Comparison of ENCODE assay signal across 35 cellular contexts in genomic region chr1:187442590-187442989, GRCh38.
"Had no signal": no experiment of that assay in that cellular context is flagged by ENCODE, and none has a peak within 500 bp of the region (broad histone marks: within the 10 kb centered on the region; RNA-seq: fewer than 3 reads in every experiment).

No MANE protein-coding gene starts in this region.

- H3K4me1 Mint-ChIP-seq: activated CD4-positive, alpha-beta memory T cell treated with anti-CD3 and anti-CD28 coated beads, Interleukin-2, amount 10 ng/mL, durations not matched to agents 7 days and 5 days; activated CD4-positive, alpha-beta T cell treated with anti-CD3 and anti-CD28 coated beads for 36 hours; activated CD4-positive, alpha-beta T cell treated with anti-CD3 and anti-CD28 coated beads, Interleukin-2, amount 10 ng/mL, durations not matched to agents 7 days and 5 days; activated CD8-positive, alpha-beta memory T cell treated with anti-CD3 and anti-CD28 coated beads, Interleukin-2, amount 10 ng/mL, durations not matched to agents 7 days and 5 days; activated naive CD8-positive, alpha-beta T cell treated with anti-CD3 and anti-CD28 coated beads for 36 hours; activated T-helper 17 cell treated with anti-CD3 and anti-CD28 coated beads, Interleukin-2, amount 50 U/mL, for 72 hours had no signal

- H3K4me3 Mint-ChIP-seq: activated CD4-positive, alpha-beta memory T cell treated with anti-CD3 and anti-CD28 coated beads, Interleukin-2, amount 10 ng/mL, durations not matched to agents 7 days and 5 days; activated CD4-positive, alpha-beta T cell treated with anti-CD3 and anti-CD28 coated beads for 36 hours; activated CD4-positive, alpha-beta T cell treated with anti-CD3 and anti-CD28 coated beads, Interleukin-2, amount 10 ng/mL, durations not matched to agents 7 days and 5 days; activated CD8-positive, alpha-beta memory T cell treated with anti-CD3 and anti-CD28 coated beads, Interleukin-2, amount 10 ng/mL, durations not matched to agents 7 days and 5 days; activated CD8-positive, alpha-beta T cell treated with anti-CD3 and anti-CD28 coated beads, Interleukin-2, amount 10 ng/mL, durations not matched to agents 7 days and 5 days; activated naive CD4-positive, alpha-beta T cell treated with anti-CD3 and anti-CD28 coated beads for 36 hours; activated naive CD8-positive, alpha-beta T cell treated with anti-CD3 and anti-CD28 coated beads for 36 hours; activated T-cell treated with anti-CD3 and anti-CD28 coated beads, Interleukin-2, amount 50 U/mL, for 24 hours; activated T-helper 17 cell treated with anti-CD3 and anti-CD28 coated beads, Interleukin-2, amount 50 U/mL, for 72 hours; T-helper 1 cell treated with Interleukin-12 subunit alpha and Interleukin-12 subunit beta and Interleukin-4 antibody, amounts not matched to agents 30 μg/mL and 1 μg/mL, for 36 hours; T-helper 2 cell treated with Interferon-gamma antibody and Interleukin-4, amounts not matched to agents 5 μg/mL and 100 μg/mL, for 36 hours had no signal

- H3K4me3 ChIP-seq: adrenal gland, body of pancreas, breast epithelium had no signal

- H3K36me3 ChIP-seq: adrenal gland, brain microvascular endothelial cell, breast epithelium had no signal

- H3K9me3 ChIP-seq: adrenal gland, body of pancreas, breast epithelium had no signal

- FAIRE-seq: astrocyte, colon had no signal

- ATAC-seq: activated CD4-positive, alpha-beta T cell treated with anti-CD3 and anti-CD28 coated beads for 36 hours; activated CD4-positive, CD25-positive, alpha-beta regulatory T cell treated with anti-CD3 and anti-CD28 coated beads, Interleukin-2, amount 50 U/mL, for 24 hours; activated CD8-positive, alpha-beta memory T cell treated with anti-CD3 and anti-CD28 coated beads, Interleukin-2, amount 10 ng/mL, durations not matched to agents 7 days and 5 days; activated CD8-positive, alpha-beta T cell treated with anti-CD3 and anti-CD28 coated beads, Interleukin-2, amount 10 ng/mL, durations not matched to agents 7 days and 5 days; activated naive CD4-positive, alpha-beta T cell treated with anti-CD3 and anti-CD28 coated beads, Interleukin-2, amount 50 U/mL, for 72 hours; activated T-helper 17 cell treated with anti-CD3 and anti-CD28 coated beads, Interleukin-2, amount 50 U/mL, for 72 hours; body of pancreas had no signal

- H3K27me3 ChIP-seq: adrenal gland, body of pancreas, brain microvascular endothelial cell, breast epithelium had no signal

- H3K36me3 Mint-ChIP-seq: activated CD8-positive, alpha-beta memory T cell treated with anti-CD3 and anti-CD28 coated beads, Interleukin-2, amount 10 ng/mL, durations not matched to agents 7 days and 5 days; activated naive CD4-positive, alpha-beta T cell treated with anti-CD3 and anti-CD28 coated beads, Interleukin-2, amount 50 U/mL, for 72 hours; activated naive CD8-positive, alpha-beta T cell treated with anti-CD3 and anti-CD28 coated beads for 36 hours had no signal

- H3K4me1 ChIP-seq: adrenal gland, body of pancreas, breast epithelium had no signal

- H3K27me3 Mint-ChIP-seq: activated CD4-positive, alpha-beta memory T cell treated with anti-CD3 and anti-CD28 coated beads, Interleukin-2, amount 10 ng/mL, durations not matched to agents 7 days and 5 days; activated CD4-positive, alpha-beta T cell treated with anti-CD3 and anti-CD28 coated beads for 36 hours; activated CD4-positive, alpha-beta T cell treated with anti-CD3 and anti-CD28 coated beads, Interleukin-2, amount 10 ng/mL, durations not matched to agents 7 days and 5 days; activated CD8-positive, alpha-beta memory T cell treated with anti-CD3 and anti-CD28 coated beads, Interleukin-2, amount 10 ng/mL, durations not matched to agents 7 days and 5 days; activated naive CD8-positive, alpha-beta T cell treated with anti-CD3 and anti-CD28 coated beads for 36 hours; activated T-cell treated with anti-CD3 and anti-CD28 coated beads, Interleukin-2, amount 50 U/mL, for 24 hours; activated T-helper 17 cell treated with anti-CD3 and anti-CD28 coated beads, Interleukin-2, amount 50 U/mL, for 72 hours had no signal

- H3K27ac ChIP-seq: adrenal gland, body of pancreas, brain microvascular endothelial cell, breast epithelium had no signal

- H3K9me3 Mint-ChIP-seq: activated CD4-positive, alpha-beta T cell treated with anti-CD3 and anti-CD28 coated beads, Interleukin-2, amount 10 ng/mL, durations not matched to agents 7 days and 5 days; activated naive CD4-positive, alpha-beta T cell treated with anti-CD3 and anti-CD28 coated beads for 36 hours; activated naive CD4-positive, alpha-beta T cell treated with anti-CD3 and anti-CD28 coated beads, Interleukin-2, amount 50 U/mL, for 72 hours; T-helper 1 cell treated with Interleukin-12 subunit alpha and Interleukin-12 subunit beta and Interleukin-4 antibody, amounts not matched to agents 30 μg/mL and 1 μg/mL, for 36 hours; T-helper 2 cell treated with Interferon-gamma antibody and Interleukin-4, amounts not matched to agents 5 μg/mL and 100 μg/mL, for 36 hours had no signal

- H3K27ac Mint-ChIP-seq: activated CD4-positive, alpha-beta memory T cell treated with anti-CD3 and anti-CD28 coated beads, Interleukin-2, amount 10 ng/mL, durations not matched to agents 7 days and 5 days; activated CD4-positive, alpha-beta T cell treated with anti-CD3 and anti-CD28 coated beads for 36 hours; activated CD4-positive, alpha-beta T cell treated with anti-CD3 and anti-CD28 coated beads, Interleukin-2, amount 10 ng/mL, durations not matched to agents 7 days and 5 days; activated CD8-positive, alpha-beta memory T cell treated with anti-CD3 and anti-CD28 coated beads, Interleukin-2, amount 10 ng/mL, durations not matched to agents 7 days and 5 days; activated CD8-positive, alpha-beta T cell treated with anti-CD3 and anti-CD28 coated beads, Interleukin-2, amount 10 ng/mL, durations not matched to agents 7 days and 5 days; activated naive CD4-positive, alpha-beta T cell treated with anti-CD3 and anti-CD28 coated beads for 36 hours; activated naive CD4-positive, alpha-beta T cell treated with anti-CD3 and anti-CD28 coated beads, Interleukin-2, amount 50 U/mL, for 72 hours; activated naive CD8-positive, alpha-beta T cell treated with anti-CD3 and anti-CD28 coated beads for 36 hours; activated T-cell treated with anti-CD3 and anti-CD28 coated beads, Interleukin-2, amount 50 U/mL, for 24 hours; activated T-helper 17 cell treated with anti-CD3 and anti-CD28 coated beads, Interleukin-2, amount 50 U/mL, for 72 hours; T-helper 1 cell treated with Interleukin-12 subunit alpha and Interleukin-12 subunit beta and Interleukin-4 antibody, amounts not matched to agents 30 μg/mL and 1 μg/mL, for 36 hours; T-helper 2 cell treated with Interferon-gamma antibody and Interleukin-4, amounts not matched to agents 5 μg/mL and 100 μg/mL, for 36 hours had no signal

- DNase-seq: activated CD4-positive, alpha-beta memory T cell treated with anti-CD3 and anti-CD28 coated beads, Interleukin-2, amount 10 ng/mL, durations not matched to agents 7 days and 5 days; activated CD4-positive, alpha-beta T cell treated with anti-CD3 and anti-CD28 coated beads for 1 hour; activated CD4-positive, alpha-beta T cell treated with anti-CD3 and anti-CD28 coated beads for 36 hours; activated CD4-positive, alpha-beta T cell treated with anti-CD3 and anti-CD28 coated beads for 48 hours; activated CD4-positive, alpha-beta T cell treated with anti-CD3 and anti-CD28 coated beads, Interleukin-2, amount 10 ng/mL, durations not matched to agents 7 days and 5 days; activated CD4-positive, alpha-beta T cell treated with anti-CD3 and anti-CD28 coated beads, Interleukin-2, amount 50 U/mL, for 48 hours; activated CD4-positive, CD25-positive, alpha-beta regulatory T cell; activated CD8-positive, alpha-beta memory T cell treated with anti-CD3 and anti-CD28 coated beads for 24 hours; activated CD8-positive, alpha-beta memory T cell treated with anti-CD3 and anti-CD28 coated beads, Interleukin-2, amount 10 ng/mL, durations not matched to agents 7 days and 5 days; activated CD8-positive, alpha-beta memory T cell treated with anti-CD3 and anti-CD28 coated beads, Interleukin-2, amount 50 U/mL, for 48 hours; activated CD8-positive, alpha-beta T cell treated with anti-CD3 and anti-CD28 coated beads, Interleukin-2, amount 10 ng/mL, durations not matched to agents 7 days and 5 days; activated effector memory CD4-positive, alpha-beta T cell treated with anti-CD3 and anti-CD28 coated beads, Interleukin-2, amount 50 U/mL, for 16 hours; activated gamma-delta T cell treated with Interleukin-2 at 50 U/mL for 16 hours; activated naive CD4-positive, alpha-beta T cell; activated naive CD4-positive, alpha-beta T cell treated with anti-CD3 and anti-CD28 coated beads for 36 hours; activated naive CD4-positive, alpha-beta T cell treated with anti-CD3 and anti-CD28 coated beads, Interleukin-2, amount 50 U/mL, for 16 hours; activated naive CD8-positive, alpha-beta T cell treated with anti-CD3 and anti-CD28 coated beads for 36 hours; activated T-cell treated with anti-CD3 and anti-CD28 coated beads, Interleukin-2, amount 50 U/mL, for 24 hours; activated T-cell treated with anti-CD3 and anti-CD28 coated beads, Interleukin-2, amount 50 U/mL, for 48 hours; adrenal gland; amniotic stem cell; aorta; body of pancreas; brain microvascular endothelial cell; central memory CD4-positive, alpha-beta T cell; T-helper 2 cell; T-helper 9 cell had no signal
